3 cellular contexts compared by ENCODE assay signal in genomic region chr5:139660916-139661814, GRCh38.
TF ChIP-seq lines count a peak whose summit lies in the region.

No MANE protein-coding gene starts in this region.

TF ChIP-seq in HEK293, 187 proteins besides CTCF, POLR2A, EP300 and RAD21 (continued from another document):
- TF ChIP-seq ZNF416 (tag by site-specific recombination; IDR thresholded peaks at IDR 0.05), result no peak
- TF ChIP-seq HIC1 (tag by site-specific recombination; IDR thresholded peaks at IDR 0.05), result 0 out of 2 replicates have a peak, but pooled peaks have one; percentile 25

TF ChIP-seq in SK-N-SH treated with all-trans-retinoic acid at 6 μM for 48 hours, 23 proteins besides CTCF, POLR2A, EP300 and RAD21 (continued from another document):
- TF ChIP-seq PATZ1 (CRISPR knock-in tag; IDR thresholded peaks at IDR 0.05; ENCODE audit: borderline replicate concordance), result peak; percentile 74; the same call in 1 of the 2 replicates

TF ChIP-seq in neural cell, 6 proteins besides CTCF, POLR2A, EP300 and RAD21 (continued from another document):
- TF ChIP-seq, protein P1, sequence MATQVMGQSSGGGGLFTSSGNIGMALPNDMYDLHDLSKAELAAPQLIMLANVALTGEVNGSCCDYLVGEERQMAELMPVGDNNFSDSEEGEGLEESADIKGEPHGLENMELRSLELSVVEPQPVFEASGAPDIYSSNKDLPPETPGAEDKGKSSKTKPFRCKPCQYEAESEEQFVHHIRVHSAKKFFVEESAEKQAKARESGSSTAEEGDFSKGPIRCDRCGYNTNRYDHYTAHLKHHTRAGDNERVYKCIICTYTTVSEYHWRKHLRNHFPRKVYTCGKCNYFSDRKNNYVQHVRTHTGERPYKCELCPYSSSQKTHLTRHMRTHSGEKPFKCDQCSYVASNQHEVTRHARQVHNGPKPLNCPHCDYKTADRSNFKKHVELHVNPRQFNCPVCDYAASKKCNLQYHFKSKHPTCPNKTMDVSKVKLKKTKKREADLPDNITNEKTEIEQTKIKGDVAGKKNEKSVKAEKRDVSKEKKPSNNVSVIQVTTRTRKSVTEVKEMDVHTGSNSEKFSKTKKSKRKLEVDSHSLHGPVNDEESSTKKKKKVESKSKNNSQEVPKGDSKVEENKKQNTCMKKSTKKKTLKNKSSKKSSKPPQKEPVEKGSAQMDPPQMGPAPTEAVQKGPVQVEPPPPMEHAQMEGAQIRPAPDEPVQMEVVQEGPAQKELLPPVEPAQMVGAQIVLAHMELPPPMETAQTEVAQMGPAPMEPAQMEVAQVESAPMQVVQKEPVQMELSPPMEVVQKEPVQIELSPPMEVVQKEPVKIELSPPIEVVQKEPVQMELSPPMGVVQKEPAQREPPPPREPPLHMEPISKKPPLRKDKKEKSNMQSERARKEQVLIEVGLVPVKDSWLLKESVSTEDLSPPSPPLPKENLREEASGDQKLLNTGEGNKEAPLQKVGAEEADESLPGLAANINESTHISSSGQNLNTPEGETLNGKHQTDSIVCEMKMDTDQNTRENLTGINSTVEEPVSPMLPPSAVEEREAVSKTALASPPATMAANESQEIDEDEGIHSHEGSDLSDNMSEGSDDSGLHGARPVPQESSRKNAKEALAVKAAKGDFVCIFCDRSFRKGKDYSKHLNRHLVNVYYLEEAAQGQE (IDR thresholded peaks at IDR 0.05; ENCODE audit: borderline replicate concordance), result no peak
